Comparison of ENCODE assay signal across 8 cellular contexts in genomic region chr19:15629003-15629880, GRCh38. TPM values are rescaled to one million over a fixed set of nuclear protein-coding genes. Genes with fewer than 3 reads are reported as not detected.
A peak's percentile ranks its signal among the peaks of the same experiment; 100 is the strongest.
DNase-seq lines count a peak whose midpoint lies in the region; ATAC-seq and TF ChIP-seq lines count a peak whose summit lies in the region.

No MANE protein-coding gene starts in this region.

- H3K9me3 Mint-ChIP-seq in activated naive CD4-positive, alpha-beta T cell treated with anti-CD3 and anti-CD28 coated beads, Interleukin-2, amount 10 ng/mL, durations not matched to agents 7 days and 5 days: no peaks in the 10 kb centered on the region

- H3K9me3 ChIP-seq in DND-41 (ENCODE audit: insufficient read depth, low read length, severe bottlenecking): no peaks in the 10 kb centered on the region
- H3K9me3 ChIP-seq in cardiac muscle cell (ENCODE audit: low read depth): no peaks in the 10 kb centered on the region
- H3K9me3 ChIP-seq in prostate gland: no peaks in the 10 kb centered on the region
- no peaks in the 10 kb centered on the region for H3K9me3 ChIP-seq in uterus

- TF ChIP-seq CTCF in DND-41 (IDR thresholded peaks at IDR 0.05; ENCODE audit: borderline replicate concordance, extremely low read depth, low read length, poor library complexity, severe bottlenecking): peak; percentile 99
- peak; percentile 96 for TF ChIP-seq CTCF in cardiac muscle cell (IDR thresholded peaks at IDR 0.05; ENCODE audit: low read depth, low read length)
- TF ChIP-seq CTCF in prostate gland (IDR thresholded peaks at IDR 0.05): peak; percentile 91 to 98 (median 97)
- TF ChIP-seq CTCF in uterus (IDR thresholded peaks at IDR 0.05): peak; percentile 85 to 89 (median 88)

- no peak overlapping the region for H3K4me3 ChIP-seq in DND-41 (ENCODE audit: low read depth in 1 of 2, low read length in 2 of 2)
- no peak overlapping the region for H3K4me3 ChIP-seq in cardiac muscle cell
- no peak overlapping the region for H3K4me3 ChIP-seq in prostate gland
- no peak overlapping the region for H3K4me3 ChIP-seq in uterus

- no peak overlapping the region for H3K4me2 ChIP-seq in DND-41 (ENCODE audit: insufficient read depth, low read length)

- no peak overlapping the region for H3K9ac ChIP-seq in DND-41 (ENCODE audit: low read depth, low read length)

- peaks cover 12% of the 10 kb centered on the region for H3K27me3 Mint-ChIP-seq in activated naive CD4-positive, alpha-beta T cell treated with anti-CD3 and anti-CD28 coated beads, Interleukin-2, amount 10 ng/mL, durations not matched to agents 7 days and 5 days

- under 1% methylated on average over 10 of the region's 25 CpGs for WGBS in prostate gland

- no peaks in the 10 kb centered on the region for H3K36me3 Mint-ChIP-seq in activated naive CD4-positive, alpha-beta T cell treated with anti-CD3 and anti-CD28 coated beads, Interleukin-2, amount 10 ng/mL, durations not matched to agents 7 days and 5 days

- TF ChIP-seq POLR2A in prostate gland (IDR thresholded peaks at IDR 0.05) (no peak), uterus (IDR thresholded peaks at IDR 0.05) (no peak)

- no peaks in the 10 kb centered on the region; the same call in 1 of the 2 replicates for H4K20me1 ChIP-seq in DND-41 (ENCODE audit: insufficient read depth, low read length)

- no peaks in the 10 kb centered on the region for H3K79me2 ChIP-seq in DND-41 (ENCODE audit: insufficient read depth, low read length)

- no peak overlapping the region for H3K27ac ChIP-seq in DND-41 (ENCODE audit: low read length)
- no peak overlapping the region for H3K27ac ChIP-seq in cardiac muscle cell
- no peak overlapping the region for H3K27ac ChIP-seq in prostate gland
- H3K27ac ChIP-seq in uterus: no peak overlapping the region

- H3K4me1 Mint-ChIP-seq in activated naive CD4-positive, alpha-beta T cell treated with anti-CD3 and anti-CD28 coated beads, Interleukin-2, amount 10 ng/mL, durations not matched to agents 7 days and 5 days: no peaks in the 10 kb centered on the region

- CTCF ChIA-PET in activated naive CD4-positive, alpha-beta T cell treated with anti-CD3 and anti-CD28 coated beads, Interleukin-2, amount 10 ng/mL, durations not matched to agents 7 days and 5 days (lab: Charles Lee): interaction anchor here (0.6 to 1.2 kb wide), 9 partner anchors 21 to 466 kb away, joined by 3 to 4 read pairs (median 3); no protein-coding TSS in a partner anchor

- no peak overlapping the region for H3K4me3 Mint-ChIP-seq in activated naive CD4-positive, alpha-beta T cell treated with anti-CD3 and anti-CD28 coated beads, Interleukin-2, amount 10 ng/mL, durations not matched to agents 7 days and 5 days

- no peaks in the 10 kb centered on the region for H3K36me3 ChIP-seq in DND-41 (ENCODE audit: insufficient read depth, low read length)
- no peaks in the 10 kb centered on the region for H3K36me3 ChIP-seq in cardiac muscle cell
- no peaks in the 10 kb centered on the region for H3K36me3 ChIP-seq in prostate gland
- H3K36me3 ChIP-seq in uterus: no peaks in the 10 kb centered on the region

- intact Hi-C loops in prostate gland (cut with DNase I): loop anchor here (2.0 to 10.0 kb wide), 4 partner anchors 182 to 553 kb away; no protein-coding TSS in a partner anchor
- intact Hi-C loops in uterus (cut with DNase I; ENCODE audit: low total_unique reads): no loop called here

- H3K4me1 ChIP-seq in DND-41 (ENCODE audit: insufficient read depth, low read length) (no peaks in the 10 kb centered on the region), cardiac muscle cell (ENCODE audit: low read depth) (no peaks in the 10 kb centered on the region), prostate gland (replicated peaks) (peaks cover 3% of the 10 kb centered on the region), uterus (no peaks in the 10 kb centered on the region)

- H3K27me3 ChIP-seq in DND-41 (ENCODE audit: insufficient read depth, low read length, poor library complexity): no peaks in the 10 kb centered on the region
- H3K27me3 ChIP-seq in cardiac muscle cell: no peaks in the 10 kb centered on the region
- H3K27me3 ChIP-seq in prostate gland (replicated peaks; ENCODE audit: insufficient read depth): no peaks in the 10 kb centered on the region
- no peaks in the 10 kb centered on the region for H3K27me3 ChIP-seq in uterus

- H3K27ac Mint-ChIP-seq in activated naive CD4-positive, alpha-beta T cell treated with anti-CD3 and anti-CD28 coated beads, Interleukin-2, amount 10 ng/mL, durations not matched to agents 7 days and 5 days: no peak overlapping the region

- peak; percentile 93 for ATAC-seq in DND-41 (ENCODE audit: insufficient read depth, low read depth)
- ATAC-seq in GM19035 (IDR thresholded peaks at IDR 0.05; ENCODE audit: unreplicated experiment): no peak

- DNase-seq in DND-41: peak; percentile 80
- DNase-seq in LoVo (ENCODE audit: low spot score): peak; percentile 74
- DNase-seq in SKM-1 (lab: John Stamatoyannopoulos, UW; ENCODE audit: unreplicated experiment): peak; percentile 34
- DNase-seq in activated naive CD4-positive, alpha-beta T cell treated with anti-CD3 and anti-CD28 coated beads, Interleukin-2, amount 10 ng/mL, durations not matched to agents 7 days and 5 days: peak; percentile 91
- DNase-seq in cardiac muscle cell (ENCODE audit: low read depth in 1 of 2, low spot score in 1 of 2): peak in 1 of 2 donors; percentile 65
- peak; percentile 83 for DNase-seq in prostate gland (ENCODE audit: low spot score)
- DNase-seq in uterus: peak; percentile 58 to 73

- no peak overlapping the region for H2AFZ ChIP-seq in DND-41 (ENCODE audit: low read depth, low read length)

RNA-seq across cellular contexts. Expression of gene CYP4F3, which starts 11.5 kb away (rescaled TPM):
- not detected in 2 replicates for total RNA-seq in cardiac muscle cell
- not detected in 2 replicates for polyA plus RNA-seq in cardiac muscle cell
- total RNA-seq in prostate gland: 1 to 10 TPM in 1 of 2 donors, under 1 TPM in 1; 0.28 to 2.0 TPM
- total RNA-seq in uterus: under 1 TPM in 2 of 4 donors, not detected in 2; 0.41 to 0.70 TPM

RNA-seq across cellular contexts. Expression of gene CYP4F8, which starts 14.2 kb away (rescaled TPM):
- total RNA-seq in cardiac muscle cell (not detected in 2 replicates), prostate gland (10 to 100 TPM; 14.9 to 67.3 TPM), uterus (1 to 10 TPM in 1 of 4 donors, not detected in 3; 1.5 TPM)
- not detected in 2 replicates for polyA plus RNA-seq in cardiac muscle cell

RNA-seq across cellular contexts. Expression of gene CYP4F12, which starts 43.6 kb away (rescaled TPM):
- total RNA-seq in cardiac muscle cell (not detected in 2 replicates), prostate gland (10 to 100 TPM in 1 of 2 donors, 1 to 10 TPM in 1; 6.9 to 50.9 TPM), uterus (10 to 100 TPM; 13.5 to 41.5 (median 26.5) TPM)
- polyA plus RNA-seq in cardiac muscle cell: not detected in 2 replicates

Comparison
In these comparisons a context has a peak if more than half of its experiments do, and no peak if none do; other contexts are left out.
1. RNA of gene CYP4F8, which starts 14.2 kb away (total RNA-seq): 14.9 to 67.3 TPM in prostate gland; not detected in cardiac muscle cell and 1.5 TPM in uterus; every median in the first group is over 4 times any median in the second.
2. Peak in every context shown above with its lines, with median percentiles within 50 percentile points of each other: CTCF ChIP-seq.